In the genomic region with DNA sequence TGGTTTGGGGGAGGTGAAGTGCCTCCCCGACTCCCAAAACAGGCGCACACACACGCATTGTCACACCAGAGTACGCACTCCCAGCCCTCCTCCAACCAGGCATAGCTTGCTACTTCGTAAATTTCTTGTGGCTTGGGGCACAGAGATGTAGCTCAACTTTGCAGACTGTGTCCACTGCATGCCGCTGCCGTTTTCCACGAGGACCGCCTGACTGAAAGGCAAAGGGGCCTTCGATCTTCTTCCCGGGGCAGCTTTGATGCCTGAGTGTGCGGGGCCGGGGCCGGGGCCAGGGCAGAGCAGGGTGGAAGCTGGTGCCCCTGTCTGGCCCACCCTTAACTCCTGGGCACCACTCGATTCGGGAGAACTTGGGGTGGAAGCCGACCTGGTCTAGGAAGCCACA, we compare ENCODE assay signal across 29 cellular contexts. TPM values are rescaled to one million over a fixed set of nuclear protein-coding genes. Genes with fewer than 3 reads are reported as not detected.
DNase-seq lines count a peak whose midpoint lies in the region; ATAC-seq and TF ChIP-seq lines count a peak whose summit lies in the region.
"Had no signal": no experiment of that assay in that cellular context is flagged by ENCODE, and none has a peak within 500 bp of the region (broad histone marks: within the 10 kb centered on the region; RNA-seq: fewer than 3 reads in every experiment).

No MANE protein-coding gene starts in this region.

- H3K4me2 ChIP-seq in GM23338 (peak overlapping the region; percentile 98), hepatocyte (peak overlapping the region; percentile 59), neural progenitor cell (peak overlapping the region; percentile 72)

- H3F3A ChIP-seq in GM23338 (replicated peaks; ENCODE audit: low read depth) (peaks cover 10% of the 10 kb centered on the region; the same call in 1 of the 2 replicates), neural progenitor cell (ENCODE audit: low read depth) (no peaks in the 10 kb centered on the region)

- peaks cover 5% of the 10 kb centered on the region; the same call in 1 of the 2 replicates for H3K9me2 ChIP-seq in GM23338 (ENCODE audit: insufficient read depth)
- no peaks in the 10 kb centered on the region for H3K9me2 ChIP-seq in hepatocyte (replicated peaks; ENCODE audit: insufficient read depth)

- DNase-seq in GM23338 (ENCODE audit: low spot score) (peak; percentile 45), T-helper 17 cell (no peak), hepatocyte (ENCODE audit: low spot score) (no peak), neural progenitor cell (ENCODE audit: low spot score) (peak; percentile 28), iPS-NIHi11 (ENCODE audit: low spot score) (no peak)
- DNase-seq in naive thymus-derived CD8-positive, alpha-beta T cell = no peak
- DNase-seq: activated CD4-positive, alpha-beta T cell treated with anti-CD3 and anti-CD28 coated beads for 4 hours; Calu3; DND-41; foreskin melanocyte; hippocampal formation; Kasumi-1; MV-4-11; NCI-H187; NCI-H2171 treated with DMSO at 0.1 percent for 48 hours; NCI-H524 treated with DMSO at 0.1 percent for 48 hours; ovary; right cardiac atrium; stimulated activated CD4-positive, alpha-beta T cell treated with anti-CD3 and anti-CD28 coated beads, Interleukin-12 subunit alpha, Interleukin-12 subunit beta, amount 100 ng/mL, for 4 hours; stimulated activated naive CD8-positive, alpha-beta T cell treated with anti-CD3 and anti-CD28 coated beads, Interleukin-15, Interleukin-2, amounts not matched to agents 100 U/mL and 50 U/mL, for 24 hours; thyroid gland had no signal

- H3K27me3 ChIP-seq in GM23338 (ENCODE audit: insufficient read depth) (peaks cover 73% of the 10 kb centered on the region), hepatocyte (peaks cover 88% of the 10 kb centered on the region), neural progenitor cell (peaks cover 79% of the 10 kb centered on the region)
- H3K27me3 ChIP-seq: ovary, thyroid gland had no signal

- no peak for ATAC-seq in GM23338
- no peak for ATAC-seq in T-helper 17 cell
- ATAC-seq in naive thymus-derived CD8-positive, alpha-beta T cell = no peak
- no peak for ATAC-seq in HG03457 (IDR thresholded peaks at IDR 0.05; ENCODE audit: unreplicated experiment)
- no peak for ATAC-seq in HG02970 (IDR thresholded peaks at IDR 0.05; ENCODE audit: low FRiP score, unreplicated experiment)
- ATAC-seq: activated naive CD4-positive, alpha-beta T cell treated with anti-CD3 and anti-CD28 coated beads, Interleukin-2, amount 50 U/mL, for 72 hours; HepG2; right cardiac atrium; stimulated activated naive CD8-positive, alpha-beta T cell treated with anti-CD3 and anti-CD28 coated beads, Interleukin-15, Interleukin-2, amounts not matched to agents 100 U/mL and 50 U/mL, for 24 hours had no signal

- H3K4me1 Mint-ChIP-seq in GM23338 (peaks cover 46% of the 10 kb centered on the region), T-helper 17 cell (peaks cover 47% of the 10 kb centered on the region), neural progenitor cell (peaks cover 13% of the 10 kb centered on the region)
- peaks cover 17 to 52% (median 27%) of the 10 kb centered on the region in 4 donors for H3K4me1 Mint-ChIP-seq in naive thymus-derived CD8-positive, alpha-beta T cell

- H3K27me3 Mint-ChIP-seq in GM23338 (ENCODE audit: insufficient read depth, low read depth, poor library complexity) (peaks cover 73% of the 10 kb centered on the region), T-helper 17 cell (peaks cover 78% of the 10 kb centered on the region), neural progenitor cell (ENCODE audit: insufficient read depth, low read depth) (peaks cover 72% of the 10 kb centered on the region)
- H3K27me3 Mint-ChIP-seq in naive thymus-derived CD8-positive, alpha-beta T cell = peaks cover 44 to 93% (median 69%) of the 10 kb centered on the region in 5 donors

- H3K4me3 Mint-ChIP-seq in GM23338 (peak overlapping the region; percentile 93), T-helper 17 cell (no peak overlapping the region), neural progenitor cell (no peak overlapping the region)
- H3K4me3 Mint-ChIP-seq in naive thymus-derived CD8-positive, alpha-beta T cell = no peak overlapping the region

- H3K4me1 ChIP-seq in GM23338 (ENCODE audit: insufficient read depth) (peaks cover 47% of the 10 kb centered on the region), hepatocyte (ENCODE audit: insufficient read depth) (peaks cover 29% of the 10 kb centered on the region), neural progenitor cell (peaks cover 31% of the 10 kb centered on the region)

- POLR2A ChIA-PET in naive thymus-derived CD8-positive, alpha-beta T cell (lab: Charles Lee) = no interaction called here

- H3K9me3 ChIP-seq in T-helper 17 cell (ENCODE audit: control insufficient read depth, low read length, poor library complexity, severe bottlenecking) (no peaks in the 10 kb centered on the region), hepatocyte (ENCODE audit: low read depth) (no peaks in the 10 kb centered on the region), neural progenitor cell (ENCODE audit: low read depth) (no peaks in the 10 kb centered on the region)
- H3K9me3 ChIP-seq: esophagus muscularis mucosa, HAP-1, ovary, Peyer's patch, thyroid gland had no signal

- H3K9ac ChIP-seq in neural progenitor cell = no peak overlapping the region

- 12% methylated on average over 17 of the region's 17 CpGs for WGBS in hepatocyte (ENCODE audit: low lambda C conversion rate, missing lambda C conversion rate)

- H3K9me3 Mint-ChIP-seq in GM23338 = peaks cover 2% of the 10 kb centered on the region; the same call in 2 of the 3 replicates
- H3K9me3 Mint-ChIP-seq in neural progenitor cell = no peaks in the 10 kb centered on the region
- H3K9me3 Mint-ChIP-seq in naive thymus-derived CD8-positive, alpha-beta T cell = peaks cover 0 to 3% (median 0%) of the 10 kb centered on the region in 9 donors
- H3K9me3 Mint-ChIP-seq: activated naive CD4-positive, alpha-beta T cell treated with anti-CD3 and anti-CD28 coated beads, Interleukin-2, amount 50 U/mL, for 72 hours had no signal

- no peaks in the 10 kb centered on the region for H3K36me3 ChIP-seq in GM23338 (ENCODE audit: insufficient read depth)
- no peaks in the 10 kb centered on the region for H3K36me3 ChIP-seq in hepatocyte (replicated peaks; ENCODE audit: insufficient read depth, low read depth)
- no peaks in the 10 kb centered on the region for H3K36me3 ChIP-seq in neural progenitor cell
- H3K36me3 ChIP-seq: esophagus muscularis mucosa, HAP-1, ovary, Peyer's patch, thyroid gland had no signal

- H2AFZ ChIP-seq in GM23338 (no peak overlapping the region), hepatocyte (no peak overlapping the region), neural progenitor cell (replicated peaks) (no peak overlapping the region)

- H3K79me2 ChIP-seq in GM23338 (replicated peaks; ENCODE audit: insufficient read depth) = no peaks in the 10 kb centered on the region
- peaks cover 3% of the 10 kb centered on the region for H3K79me2 ChIP-seq in hepatocyte
- no peaks in the 10 kb centered on the region for H3K79me2 ChIP-seq in neural progenitor cell (ENCODE audit: low read depth)

- H4K20me1 ChIP-seq in GM23338 (replicated peaks; ENCODE audit: insufficient read depth) = no peaks in the 10 kb centered on the region
- no peaks in the 10 kb centered on the region for H4K20me1 ChIP-seq in hepatocyte (ENCODE audit: insufficient read depth, poor library complexity, severe bottlenecking)
- peaks cover 52% of the 10 kb centered on the region for H4K20me1 ChIP-seq in neural progenitor cell (ENCODE audit: low read depth)

- TF ChIP-seq CTCF in GM23338 (conservative IDR thresholded peaks at IDR 0.05; ENCODE audit: low read depth in 2 of 2) = no peak
- no peak for TF ChIP-seq CTCF in hepatocyte (IDR thresholded peaks at IDR 0.05; ENCODE audit: poor library complexity)
- no peak for TF ChIP-seq CTCF in neural progenitor cell (IDR thresholded peaks at IDR 0.05)

- peaks cover 2% of the 10 kb centered on the region; the same call in 2 of the 3 replicates for H3K36me3 Mint-ChIP-seq in GM23338 (ENCODE audit: low read depth)
- peaks cover 5% of the 10 kb centered on the region for H3K36me3 Mint-ChIP-seq in T-helper 17 cell (ENCODE audit: low read depth)
- no peaks in the 10 kb centered on the region for H3K36me3 Mint-ChIP-seq in neural progenitor cell
- peaks cover 0 to 3% (median 0%) of the 10 kb centered on the region in 3 donors for H3K36me3 Mint-ChIP-seq in naive thymus-derived CD8-positive, alpha-beta T cell

- H3K27ac Mint-ChIP-seq in GM23338 (no peak overlapping the region), T-helper 17 cell (peak overlapping the region; percentile 29), neural progenitor cell (no peak overlapping the region)
- H3K27ac Mint-ChIP-seq in naive thymus-derived CD8-positive, alpha-beta T cell = no peak overlapping the region
- H3K27ac Mint-ChIP-seq: activated naive CD4-positive, alpha-beta T cell treated with anti-CD3 and anti-CD28 coated beads, Interleukin-2, amount 50 U/mL, for 72 hours had no signal

- H3K27ac ChIP-seq in GM23338 (ENCODE audit: low read depth) (no peak overlapping the region), hepatocyte (no peak overlapping the region), neural progenitor cell (no peak overlapping the region)
- H3K27ac ChIP-seq: C4-2B, esophagus muscularis mucosa, ovary, Peyer's patch, thyroid gland had no signal

- H3K4me3 ChIP-seq in GM23338 (peak overlapping the region; percentile 83), hepatocyte (no peak overlapping the region), neural progenitor cell (peak overlapping the region; percentile 30)
- H3K4me3 ChIP-seq: esophagus muscularis mucosa, HAP-1, ovary, Peyer's patch, thyroid gland had no signal

TF ChIP-seq in GM23338, 12 proteins besides CTCF, POLR2A, EP300 and RAD21 (continues in another document):
- no peak for TF ChIP-seq ZNF331 (CRISPR knock-in tag; IDR thresholded peaks at IDR 0.05; ENCODE audit: low read depth)
- no peak for TF ChIP-seq JUNB (IDR thresholded peaks at IDR 0.05; ENCODE audit: unreplicated experiment)
- no peak for TF ChIP-seq POLR2AphosphoS5 (IDR thresholded peaks at IDR 0.05; ENCODE audit: low read depth)

RNA-seq across cellular contexts. Expression of a gene that starts 5.7 kb away (rescaled TPM):
- total RNA-seq in GM23338 (2014; rRNA removed; shearing (Covaris generic)) = 8.7 and 8.9 TPM in 2 replicates
- polyA plus RNA-seq in GM23338 (2016; fragmentation: Nextera tagmentation; extraction: Ambion mirVana) = 3.3 and 3.8 TPM in 2 replicates
- total RNA-seq in T-helper 17 cell = 1 to 10 TPM in 1 of 2 donors, under 1 TPM in 1; 0.68 to 1.3 TPM
- 4.9 and 5.7 TPM in 2 replicates for total RNA-seq in hepatocyte
- polyA plus RNA-seq in hepatocyte = 5.3 and 5.7 TPM in 2 replicates
- 0.60 and 1.2 TPM in 2 replicates for total RNA-seq in neural progenitor cell (ENCODE audit: low replicate concordance)
- not detected for total RNA-seq in naive thymus-derived CD8-positive, alpha-beta T cell
- polyA plus RNA-seq in naive thymus-derived CD8-positive, alpha-beta T cell = under 1 TPM in 1 of 3 donors, not detected in 2; 0.09 TPM
- total RNA-seq: Calu3, HepG2 had no signal
- polyA plus RNA-seq: HepG2 had no signal

Comparison
In these comparisons a context has a peak if more than half of its experiments do, and no peak if none do; other contexts are left out.
1. DNase-seq: peak in GM23338 (single experiment) and neural progenitor cell (single experiment); none in T-helper 17 cell (0 of 3), hepatocyte (single experiment), iPS-NIHi11 (single experiment) and naive thymus-derived CD8-positive, alpha-beta T cell (0 of 10).
2. Peak in every context shown above with its lines, with median percentiles within 50 percentile points of each other: H3K4me2 ChIP-seq.